Comparison of ENCODE assay signal across 14 cellular contexts in the genomic region with DNA sequence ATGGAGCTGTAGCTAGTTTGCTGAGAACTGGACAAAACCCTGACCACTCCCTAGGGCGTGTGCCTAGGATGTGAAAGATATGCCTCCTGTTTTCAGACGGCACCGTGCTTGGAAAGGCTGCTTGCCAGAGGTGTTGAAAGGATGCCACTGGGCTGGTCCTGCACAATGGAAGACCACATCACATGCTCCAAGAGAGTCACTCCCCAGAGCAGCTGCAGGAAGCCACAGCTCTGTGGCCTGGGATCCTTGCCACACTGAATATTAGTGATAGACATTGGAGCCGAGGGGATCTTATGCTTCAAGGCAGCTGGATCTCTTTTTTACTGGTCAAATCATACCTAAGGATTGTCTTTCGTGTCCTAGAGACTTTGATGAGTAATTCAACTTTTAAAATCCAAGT. TPM values are rescaled to one million over a fixed set of nuclear protein-coding genes. Genes with fewer than 3 reads are reported as not detected.
A peak's percentile ranks its signal among the peaks of the same experiment; 100 is the strongest.
DNase-seq lines count a peak whose midpoint lies in the region; ATAC-seq, FAIRE-seq and TF ChIP-seq lines count a peak whose summit lies in the region.
"Had no signal": no experiment of that assay in that cellular context is flagged by ENCODE, and none has a peak within 500 bp of the region (broad histone marks: within the 10 kb centered on the region; RNA-seq: fewer than 3 reads in every experiment).

No MANE protein-coding gene starts in this region.

- H3K4me1 ChIP-seq in HEK293 (ENCODE audit: control insufficient read depth, insufficient read depth, low read length) (no peaks in the 10 kb centered on the region), astrocyte (ENCODE audit: insufficient read depth, low read length) (no peaks in the 10 kb centered on the region), right cardiac atrium (ENCODE audit: control insufficient read depth, insufficient read depth, low read length) (peaks cover 3% of the 10 kb centered on the region)
- H3K4me1 ChIP-seq: ascending aorta had no signal

- DNase-seq in AG08395 (ENCODE audit: low spot score) (peak; percentile 26), astrocyte (ENCODE audit: low read depth) (peak; percentile 51), right cardiac atrium (peak in 2 of 3 donors; percentile 43 to 60), iPS-NIHi11 (ENCODE audit: low spot score) (no peak), NCI-H2107 treated with DMSO at 0.1 percent for 48 hours (lab: John Stamatoyannopoulos, UW; ENCODE audit: unreplicated experiment) (no peak)
- DNase-seq in stimulated activated naive B cell treated with anti-CD40 and anti-IgM and Interleukin-4, amounts not matched to agents 10 μg/mL and 1 μg/mL and 100 μg/mL, for 72 hours: no peak
- no peak for DNase-seq in activated CD8-positive, alpha-beta T cell treated with anti-CD3 and anti-CD28 coated beads, Interleukin-2, amount 10 ng/mL, durations not matched to agents 7 days and 5 days
- DNase-seq: activated CD8-positive, alpha-beta memory T cell treated with anti-CD3 and anti-CD28 coated beads, Interleukin-2, amount 10 ng/mL, durations not matched to agents 7 days and 5 days; glutamatergic neuron; islet precursor cell; NCI-H2171 had no signal

- H3K79me2 ChIP-seq in astrocyte (ENCODE audit: insufficient read depth, low read length): no peaks in the 10 kb centered on the region

- peak; percentile 68 to 96 for ATAC-seq in right cardiac atrium
- no peak for ATAC-seq in stimulated activated naive B cell treated with anti-CD40 and anti-IgM and Interleukin-4, amounts not matched to agents 10 μg/mL and 1 μg/mL and 100 μg/mL, for 72 hours (replicated peaks)
- no peak for ATAC-seq in activated CD8-positive, alpha-beta T cell treated with anti-CD3 and anti-CD28 coated beads, Interleukin-2, amount 10 ng/mL, durations not matched to agents 7 days and 5 days
- ATAC-seq: activated CD8-positive, alpha-beta memory T cell treated with anti-CD3 and anti-CD28 coated beads, Interleukin-2, amount 10 ng/mL, durations not matched to agents 7 days and 5 days had no signal

- H3K27me3 ChIP-seq in astrocyte (ENCODE audit: insufficient read depth, low read length): no peaks in the 10 kb centered on the region
- H3K27me3 ChIP-seq in right cardiac atrium (ENCODE audit: control insufficient read depth, insufficient read depth): no peaks in the 10 kb centered on the region
- H3K27me3 ChIP-seq: ascending aorta had no signal

- peaks cover 4% of the 10 kb centered on the region for H3K27me3 Mint-ChIP-seq in astrocyte (ENCODE audit: low read depth, unreplicated experiment)
- H3K27me3 Mint-ChIP-seq in stimulated activated naive B cell treated with anti-CD40 and anti-IgM and Interleukin-4, amounts not matched to agents 10 μg/mL and 1 μg/mL and 100 μg/mL, for 72 hours: peaks cover 14 to 17% of the 10 kb centered on the region in 2 donors
- H3K27me3 Mint-ChIP-seq in activated CD8-positive, alpha-beta T cell treated with anti-CD3 and anti-CD28 coated beads, Interleukin-2, amount 10 ng/mL, durations not matched to agents 7 days and 5 days (ENCODE audit: low read depth): peaks cover 5% of the 10 kb centered on the region

- FAIRE-seq in astrocyte (lab: Jason Lieb, UNC): no peak

- WGBS in right cardiac atrium: 35% methylated on average over 5 of the region's 5 CpGs

- peaks cover 17% of the 10 kb centered on the region for H3K4me1 Mint-ChIP-seq in astrocyte (ENCODE audit: low read depth, unreplicated experiment)
- peaks cover 7 to 17% of the 10 kb centered on the region in 2 donors for H3K4me1 Mint-ChIP-seq in stimulated activated naive B cell treated with anti-CD40 and anti-IgM and Interleukin-4, amounts not matched to agents 10 μg/mL and 1 μg/mL and 100 μg/mL, for 72 hours
- no peaks in the 10 kb centered on the region for H3K4me1 Mint-ChIP-seq in activated CD8-positive, alpha-beta T cell treated with anti-CD3 and anti-CD28 coated beads, Interleukin-2, amount 10 ng/mL, durations not matched to agents 7 days and 5 days (ENCODE audit: low read depth)
- H3K4me1 Mint-ChIP-seq: activated CD8-positive, alpha-beta memory T cell treated with anti-CD3 and anti-CD28 coated beads, Interleukin-2, amount 10 ng/mL, durations not matched to agents 7 days and 5 days had no signal

- no peak overlapping the region for H3K4me2 ChIP-seq in astrocyte (ENCODE audit: low read length)

- H3K9me3 ChIP-seq in HEK293 (ENCODE audit: control insufficient read depth, insufficient read depth, low read depth, low read length): no peaks in the 10 kb centered on the region
- no peaks in the 10 kb centered on the region for H3K9me3 ChIP-seq in astrocyte (ENCODE audit: insufficient read depth, low read depth, low read length)
- no peaks in the 10 kb centered on the region for H3K9me3 ChIP-seq in right cardiac atrium (ENCODE audit: control insufficient read depth, low read length)
- H3K9me3 ChIP-seq: ascending aorta had no signal

- H3K36me3 ChIP-seq in HEK293 (ENCODE audit: control insufficient read depth in 2 of 2, insufficient read depth in 1 of 2, low read length in 2 of 2): no peaks in the 10 kb centered on the region
- H3K36me3 ChIP-seq in astrocyte (ENCODE audit: insufficient read depth, low read length): no peaks in the 10 kb centered on the region
- H3K36me3 ChIP-seq: ascending aorta had no signal

- no peak overlapping the region for H3K27ac ChIP-seq in HEK293 (ENCODE audit: extremely low read depth, low read depth, low read length)
- H3K27ac ChIP-seq in astrocyte (ENCODE audit: low read depth, low read length): no peak overlapping the region
- H3K27ac ChIP-seq in right cardiac atrium (ENCODE audit: low read length): no peak overlapping the region
- H3K27ac ChIP-seq: ascending aorta had no signal

- CTCF ChIA-PET in HEK293 (lab: Yijun Ruan, JAX): interaction anchor here (0.6 to 0.9 kb wide), 2 partner anchors 92 to 276 kb away, joined by 3 read pairs; no protein-coding TSS in a partner anchor
- CTCF ChIA-PET in activated CD8-positive, alpha-beta T cell treated with anti-CD3 and anti-CD28 coated beads, Interleukin-2, amount 10 ng/mL, durations not matched to agents 7 days and 5 days (lab: Charles Lee): no interaction called here

- no peak overlapping the region for H3K4me3 Mint-ChIP-seq in astrocyte (ENCODE audit: unreplicated experiment)
- no peak overlapping the region for H3K4me3 Mint-ChIP-seq in stimulated activated naive B cell treated with anti-CD40 and anti-IgM and Interleukin-4, amounts not matched to agents 10 μg/mL and 1 μg/mL and 100 μg/mL, for 72 hours
- H3K4me3 Mint-ChIP-seq in activated CD8-positive, alpha-beta T cell treated with anti-CD3 and anti-CD28 coated beads, Interleukin-2, amount 10 ng/mL, durations not matched to agents 7 days and 5 days: no peak overlapping the region
- H3K4me3 Mint-ChIP-seq: activated CD8-positive, alpha-beta memory T cell treated with anti-CD3 and anti-CD28 coated beads, Interleukin-2, amount 10 ng/mL, durations not matched to agents 7 days and 5 days; T-helper 1 cell treated with Interleukin-12 subunit alpha and Interleukin-12 subunit beta and Interleukin-4 antibody, amounts not matched to agents 30 μg/mL and 1 μg/mL, for 36 hours had no signal

- H3K4me3 ChIP-seq in HEK293 (ENCODE audit: low read depth, low read length): no peak overlapping the region
- no peak overlapping the region for H3K4me3 ChIP-seq in astrocyte (ENCODE audit: insufficient read depth, low read depth, low read length)
- no peak overlapping the region for H3K4me3 ChIP-seq in right cardiac atrium (ENCODE audit: low read length)
- H3K4me3 ChIP-seq: ascending aorta had no signal

- no peaks in the 10 kb centered on the region for H3K9me3 Mint-ChIP-seq in astrocyte (ENCODE audit: unreplicated experiment)
- H3K9me3 Mint-ChIP-seq in stimulated activated naive B cell treated with anti-CD40 and anti-IgM and Interleukin-4, amounts not matched to agents 10 μg/mL and 1 μg/mL and 100 μg/mL, for 72 hours: no peaks in the 10 kb centered on the region
- no peaks in the 10 kb centered on the region for H3K9me3 Mint-ChIP-seq in activated CD8-positive, alpha-beta T cell treated with anti-CD3 and anti-CD28 coated beads, Interleukin-2, amount 10 ng/mL, durations not matched to agents 7 days and 5 days (ENCODE audit: insufficient read depth)
- H3K9me3 Mint-ChIP-seq: T-helper 1 cell treated with Interleukin-12 subunit alpha and Interleukin-12 subunit beta and Interleukin-4 antibody, amounts not matched to agents 30 μg/mL and 1 μg/mL, for 36 hours had no signal

- no peaks in the 10 kb centered on the region for H4K20me1 ChIP-seq in astrocyte (ENCODE audit: insufficient read depth, low read length)

- H3K9ac ChIP-seq in astrocyte (ENCODE audit: low read length): no peak overlapping the region

- no peak overlapping the region for H2AFZ ChIP-seq in astrocyte (ENCODE audit: low read depth, low read length)

- no peaks in the 10 kb centered on the region for H3K36me3 Mint-ChIP-seq in astrocyte (ENCODE audit: low read depth, unreplicated experiment)
- H3K36me3 Mint-ChIP-seq in stimulated activated naive B cell treated with anti-CD40 and anti-IgM and Interleukin-4, amounts not matched to agents 10 μg/mL and 1 μg/mL and 100 μg/mL, for 72 hours: no peaks in the 10 kb centered on the region
- no peaks in the 10 kb centered on the region for H3K36me3 Mint-ChIP-seq in activated CD8-positive, alpha-beta T cell treated with anti-CD3 and anti-CD28 coated beads, Interleukin-2, amount 10 ng/mL, durations not matched to agents 7 days and 5 days (ENCODE audit: low read depth)
- H3K36me3 Mint-ChIP-seq: activated CD8-positive, alpha-beta memory T cell treated with anti-CD3 and anti-CD28 coated beads, Interleukin-2, amount 10 ng/mL, durations not matched to agents 7 days and 5 days had no signal

- peak overlapping the region; percentile 66 for H3K27ac Mint-ChIP-seq in astrocyte (ENCODE audit: unreplicated experiment)
- no peak overlapping the region for H3K27ac Mint-ChIP-seq in stimulated activated naive B cell treated with anti-CD40 and anti-IgM and Interleukin-4, amounts not matched to agents 10 μg/mL and 1 μg/mL and 100 μg/mL, for 72 hours
- H3K27ac Mint-ChIP-seq in activated CD8-positive, alpha-beta T cell treated with anti-CD3 and anti-CD28 coated beads, Interleukin-2, amount 10 ng/mL, durations not matched to agents 7 days and 5 days: no peak overlapping the region
- H3K27ac Mint-ChIP-seq: activated CD8-positive, alpha-beta memory T cell treated with anti-CD3 and anti-CD28 coated beads, Interleukin-2, amount 10 ng/mL, durations not matched to agents 7 days and 5 days; T-helper 1 cell treated with Interleukin-12 subunit alpha and Interleukin-12 subunit beta and Interleukin-4 antibody, amounts not matched to agents 30 μg/mL and 1 μg/mL, for 36 hours had no signal

- TF ChIP-seq CTCF in HEK293 (tag by site-specific recombination; IDR thresholded peaks at IDR 0.05): no peak
- no peak for TF ChIP-seq CTCF in astrocyte (IDR thresholded peaks at IDR 0.05; ENCODE audit: insufficient read depth, low read depth, low read length)

- POLR2A ChIA-PET in HEK293 (lab: Yijun Ruan, JAX): no interaction called here
- POLR2A ChIA-PET in activated CD8-positive, alpha-beta T cell treated with anti-CD3 and anti-CD28 coated beads, Interleukin-2, amount 10 ng/mL, durations not matched to agents 7 days and 5 days (lab: Charles Lee): no interaction called here

- intact Hi-C loops in right cardiac atrium (cut with DNase I): no loop called here

RNA-seq across cellular contexts. Expression of gene APP, which starts 6.6 kb away (rescaled TPM):
- total RNA-seq in astrocyte (785 and 823 TPM in 2 replicates), right cardiac atrium (100 to 1,000 TPM; 433 to 535 (median 472) TPM)
- polyA plus RNA-seq in right cardiac atrium: 277 TPM
- 10 to 100 TPM; 14.5 to 14.9 TPM for total RNA-seq in activated CD8-positive, alpha-beta T cell treated with anti-CD3 and anti-CD28 coated beads, Interleukin-2, amount 10 ng/mL, durations not matched to agents 7 days and 5 days

Comparison
In these comparisons a context has a peak if more than half of its experiments do, and no peak if none do; other contexts are left out.
1. DNase-seq: peak in AG08395 (single experiment), astrocyte (single experiment) and right cardiac atrium (2 of 3); none in stimulated activated naive B cell treated with anti-CD40 and anti-IgM and Interleukin-4, amounts not matched to agents 10 μg/mL and 1 μg/mL and 100 μg/mL, for 72 hours (single experiment), iPS-NIHi11 (single experiment), activated CD8-positive, alpha-beta T cell treated with anti-CD3 and anti-CD28 coated beads, Interleukin-2, amount 10 ng/mL, durations not matched to agents 7 days and 5 days (single experiment) and NCI-H2107 treated with DMSO at 0.1 percent for 48 hours (single experiment).
2. ATAC-seq: peak in right cardiac atrium (2 of 2); none in stimulated activated naive B cell treated with anti-CD40 and anti-IgM and Interleukin-4, amounts not matched to agents 10 μg/mL and 1 μg/mL and 100 μg/mL, for 72 hours (0 of 2) and activated CD8-positive, alpha-beta T cell treated with anti-CD3 and anti-CD28 coated beads, Interleukin-2, amount 10 ng/mL, durations not matched to agents 7 days and 5 days (single experiment).
3. RNA of gene APP, which starts 6.6 kb away (total RNA-seq): 785 to 823 TPM in astrocyte and 433 to 535 TPM in right cardiac atrium; 14.5 to 14.9 TPM in activated CD8-positive, alpha-beta T cell treated with anti-CD3 and anti-CD28 coated beads, Interleukin-2, amount 10 ng/mL, durations not matched to agents 7 days and 5 days; every median in the first group is over 10 times any median in the second.